18 cellular contexts compared by ENCODE assay signal in genomic region chr20:17655286-17655651, GRCh38. TPM values are rescaled to one million over a fixed set of nuclear protein-coding genes. Genes with fewer than 3 reads are reported as not detected.
DNase-seq lines count a peak whose midpoint lies in the region; ATAC-seq and TF ChIP-seq lines count a peak whose summit lies in the region.
"Had no signal": no experiment of that assay in that cellular context is flagged by ENCODE, and none has a peak within 500 bp of the region (broad histone marks: within the 10 kb centered on the region; RNA-seq: fewer than 3 reads in every experiment).

No MANE protein-coding gene starts in this region.

- CTCF ChIA-PET in PC-9 (lab: Charles Lee): no interaction called here

- peak; percentile 30; the same call in 1 of the 2 replicates for TF ChIP-seq CTCF in PC-9 (conservative IDR thresholded peaks at IDR 0.05)
- no peak for TF ChIP-seq CTCF in fibroblast of the aortic adventitia (IDR thresholded peaks at IDR 0.05; ENCODE audit: insufficient read depth, low read length)
- no peak for TF ChIP-seq CTCF in stomach (IDR thresholded peaks at IDR 0.05)

- no peak overlapping the region for H3K4me2 ChIP-seq in PC-9

- no peak for TF ChIP-seq POLR2A in stomach (IDR thresholded peaks at IDR 0.05)

- H3K4me3 ChIP-seq in PC-9 (no peak overlapping the region), fibroblast of the aortic adventitia (ENCODE audit: low read depth, low read length) (no peak overlapping the region), stomach (no peak overlapping the region)
- H3K4me3 ChIP-seq: heart right ventricle, skin epidermis, suprapubic skin had no signal

- H3K79me2 ChIP-seq in PC-9 (ENCODE audit: low read depth): peaks cover 7% of the 10 kb centered on the region; the same call in 1 of the 2 replicates

- H4K20me1 ChIP-seq in PC-9 (ENCODE audit: insufficient read depth): 0 out of 2 replicates have a peak, but pooled peaks cover 3% of the 10 kb centered on the region

- H3F3A ChIP-seq in PC-9 (ENCODE audit: insufficient read depth, low read depth): no peaks in the 10 kb centered on the region; the same call in 1 of the 2 replicates

- peaks cover 15% of the 10 kb centered on the region; the same call in 1 of the 2 replicates for H3K36me3 ChIP-seq in PC-9 (ENCODE audit: low read depth)
- H3K36me3 ChIP-seq in stomach: peaks cover 10 to 69% (median 49%) of the 10 kb centered on the region in 4 donors

- DNase-seq in activated effector memory CD4-positive, alpha-beta T cell treated with anti-CD3 and anti-CD28 coated beads, Interleukin-2, amount 50 U/mL, for 16 hours: peak; percentile 54
- no peak for DNase-seq in activated effector memory CD4-positive, alpha-beta T cell treated with Interleukin-2 at 50 U/mL for 16 hours
- DNase-seq in PC-9 (no peak), fibroblast of the aortic adventitia (ENCODE audit: low read depth) (peak; percentile 58), stomach (no peak), NCI-H146 (lab: John Stamatoyannopoulos, UW) (no peak)
- no peak for DNase-seq in stimulated activated CD4-positive, alpha-beta T cell treated with anti-CD3 and anti-CD28 coated beads, Interleukin-12 subunit alpha, Interleukin-12 subunit beta, amount 100 ng/mL, for 4 hours
- DNase-seq: 8988T; activated naive CD4-positive, alpha-beta T cell treated with anti-CD3 and anti-CD28 coated beads, Interleukin-2, amount 50 U/mL, for 16 hours; NCI-H2029 treated with DMSO at 0.1 percent for 48 hours; SIG-M5 had no signal

- intact Hi-C loops in PC-9 (cut with micrococcal nuclease; ENCODE audit: unreplicated experiment): no loop called here
- intact Hi-C loops in stomach (cut with DNase I; ENCODE audit: low total_unique reads): no loop called here

- H2AFZ ChIP-seq in PC-9: no peak overlapping the region

- POLR2A ChIA-PET in PC-9 (lab: Charles Lee; ENCODE audit: unreplicated experiment): no interaction called here

- TF ChIP-seq EP300 in stomach (IDR thresholded peaks at IDR 0.05): no peak

- ATAC-seq in GM18858 (IDR thresholded peaks at IDR 0.05; ENCODE audit: unreplicated experiment): no peak

- H3K4me1 ChIP-seq in PC-9 (replicated peaks; ENCODE audit: insufficient read depth) (no peaks in the 10 kb centered on the region), stomach (peaks cover 29 to 76% (median 43%) of the 10 kb centered on the region in 4 donors)

- WGBS in stomach, 5 donors: 61 to 73% (median 66%) methylated on average over 7 of the region's 7 CpGs

- no TSS peak for BruUV-seq in PC-9 (replicated peaks; lab: Mats Ljungman, UMichigan)

- H3K27ac ChIP-seq in PC-9 (no peak overlapping the region), stomach (peak overlapping the region in 3 of 5 donors; percentile 13 to 74 (median 33))
- H3K27ac ChIP-seq: heart right ventricle, suprapubic skin had no signal

- H3K9me2 ChIP-seq in PC-9 (ENCODE audit: insufficient read depth): no peaks in the 10 kb centered on the region

- H3K27me3 ChIP-seq in PC-9 (ENCODE audit: insufficient read depth, low read depth) (no peaks in the 10 kb centered on the region), stomach (no peaks in the 10 kb centered on the region)
- H3K27me3 ChIP-seq: heart right ventricle, suprapubic skin had no signal

- H3K9me3 ChIP-seq in PC-9 (ENCODE audit: insufficient read depth, low read depth) (no peaks in the 10 kb centered on the region), stomach (peaks cover 0 to 6% (median 3%) of the 10 kb centered on the region in 4 donors)
- H3K9me3 ChIP-seq: suprapubic skin had no signal

RNA-seq across cellular contexts. Expression of gene RRBP1, which starts 26.8 kb away (rescaled TPM):
- total RNA-seq in PC-9 (2021) (144 and 156 TPM in 2 replicates), fibroblast of the aortic adventitia (ENCODE audit: low replicate concordance) (95.5 and 171 TPM in 2 replicates), stomach (100 to 1,000 TPM; 125 to 456 (median 251) TPM)
- polyA plus RNA-seq in stomach: 10 to 100 TPM; 34.4 to 79.6 (median 74.6) TPM

RNA-seq across cellular contexts. Expression of gene BANF2, which starts 44.5 kb away (rescaled TPM):
- total RNA-seq in PC-9 (2021): not detected in 2 replicates
- total RNA-seq in fibroblast of the aortic adventitia (ENCODE audit: low replicate concordance): not detected in 2 replicates
- not detected for total RNA-seq in stomach
- polyA plus RNA-seq in stomach: not detected
- total RNA-seq: activated CD8-positive, alpha-beta memory T cell treated with anti-CD3 and anti-CD28 coated beads for 36 hours; heart right ventricle; lower leg skin; suprapubic skin had no signal
- polyA plus RNA-seq: heart right ventricle, neural cell had no signal

Comparison
In these comparisons a context has a peak if more than half of its experiments do, and no peak if none do; other contexts are left out.
1. DNase-seq: peak in activated effector memory CD4-positive, alpha-beta T cell treated with anti-CD3 and anti-CD28 coated beads, Interleukin-2, amount 50 U/mL, for 16 hours (single experiment) and fibroblast of the aortic adventitia (single experiment); none in activated effector memory CD4-positive, alpha-beta T cell treated with Interleukin-2 at 50 U/mL for 16 hours (single experiment), PC-9 (0 of 2), stomach (single experiment), NCI-H146 (single experiment) and stimulated activated CD4-positive, alpha-beta T cell treated with anti-CD3 and anti-CD28 coated beads, Interleukin-12 subunit alpha, Interleukin-12 subunit beta, amount 100 ng/mL, for 4 hours (single experiment).